ENCODE assay signal across 27 cellular contexts in genomic region chr10:95909591-95909990, GRCh38. TPM values are rescaled to one million over a fixed set of nuclear protein-coding genes. Genes with fewer than 3 reads are reported as not detected.
"Had no signal": no experiment of that assay in that cellular context is flagged by ENCODE, and none has a peak within 500 bp of the region (broad histone marks: within the 10 kb centered on the region; RNA-seq: fewer than 3 reads in every experiment).

No MANE protein-coding gene starts in this region.

- H3K9me3 Mint-ChIP-seq: activated naive CD4-positive, alpha-beta T cell treated with anti-CD3 and anti-CD28 coated beads, Interleukin-2, amount 50 U/mL, for 24 hours; activated T-cell treated with anti-CD3 and anti-CD28 coated beads, Interleukin-2, amount 50 U/mL, for 24 hours; natural killer cell; neural progenitor cell; stimulated activated naive CD8-positive, alpha-beta T cell treated with anti-CD3 and anti-CD28 coated beads, Interleukin-15, Interleukin-2, amounts not matched to agents 100 ng/mL and 50 ng/mL, for 24 hours had no signal

- H3K4me3 Mint-ChIP-seq: activated naive CD4-positive, alpha-beta T cell treated with anti-CD3 and anti-CD28 coated beads, Interleukin-2, amount 50 U/mL, for 24 hours; activated T-cell treated with anti-CD3 and anti-CD28 coated beads, Interleukin-2, amount 50 U/mL, for 24 hours; natural killer cell; neural progenitor cell; stimulated activated naive CD8-positive, alpha-beta T cell treated with anti-CD3 and anti-CD28 coated beads, Interleukin-15, Interleukin-2, amounts not matched to agents 100 ng/mL and 50 ng/mL, for 24 hours had no signal

- H3K36me3 ChIP-seq: breast epithelium, left ventricle myocardium inferior, neural progenitor cell, right lobe of liver, upper lobe of left lung, vagina had no signal

- H3K36me3 Mint-ChIP-seq: natural killer cell had no signal

- ATAC-seq: esophagus mucosa, foreskin keratinocyte, natural killer cell, right lobe of liver had no signal

- H3K4me2 ChIP-seq: neural progenitor cell had no signal

- H3K4me3 ChIP-seq: breast epithelium, left ventricle myocardium inferior, lung, neural progenitor cell, right lobe of liver, upper lobe of left lung, vagina had no signal

- H3K27ac ChIP-seq: breast epithelium, foreskin keratinocyte, left ventricle myocardium inferior, neural progenitor cell, right lobe of liver, upper lobe of left lung, vagina had no signal

- H3K4me1 ChIP-seq: foreskin keratinocyte, neural progenitor cell had no signal

- H3K27ac Mint-ChIP-seq: activated naive CD4-positive, alpha-beta T cell treated with anti-CD3 and anti-CD28 coated beads, Interleukin-2, amount 50 U/mL, for 24 hours; activated T-cell treated with anti-CD3 and anti-CD28 coated beads, Interleukin-2, amount 50 U/mL, for 24 hours; natural killer cell; neural progenitor cell; stimulated activated naive CD8-positive, alpha-beta T cell treated with anti-CD3 and anti-CD28 coated beads, Interleukin-15, Interleukin-2, amounts not matched to agents 100 ng/mL and 50 ng/mL, for 24 hours had no signal

- H3K9ac ChIP-seq: neural progenitor cell had no signal

- H3K27me3 ChIP-seq: breast epithelium, right lobe of liver, upper lobe of left lung, vagina had no signal

- DNase-seq: activated CD4-positive, alpha-beta T cell treated with anti-CD3 and anti-CD28 coated beads for 4 hours; activated CD4-positive, alpha-beta T cell treated with anti-CD3 and anti-CD28 coated beads, Interleukin-2, amount 50 U/mL, for 48 hours; activated CD4-positive, CD25-positive, alpha-beta regulatory T cell; activated CD8-positive, alpha-beta memory T cell treated with anti-CD3 and anti-CD28 coated beads, Interleukin-2, amount 50 U/mL, for 4 hours; activated gamma-delta T cell treated with Interleukin-2 at 50 U/mL for 16 hours; activated T-cell treated with anti-CD3 and anti-CD28 coated beads, Interleukin-2, amount 50 U/mL, for 24 hours; central memory CD4-positive, alpha-beta T cell; foreskin keratinocyte; kidney glomerular epithelial cell; left ventricle myocardium inferior; mesendoderm; natural killer cell; occipital lobe; posterior cingulate gyrus; right lobe of liver; stimulated activated CD4-positive, alpha-beta T cell treated with anti-CD3 and anti-CD28 coated beads, Interleukin-12 subunit alpha, Interleukin-12 subunit beta, amount 100 ng/mL, for 4 hours; stimulated activated CD4-positive, alpha-beta T cell treated with anti-CD3 and anti-CD28 coated beads, Interleukin-4, amount 100 ng/mL, for 1 hour; upper lobe of left lung had no signal

- FAIRE-seq: endothelial cell of umbilical vein had no signal

- H3K9me3 ChIP-seq: breast epithelium, left ventricle myocardium inferior, right lobe of liver, upper lobe of left lung, vagina had no signal

- H3K4me1 Mint-ChIP-seq: neural progenitor cell had no signal

- H3K27me3 Mint-ChIP-seq: stimulated activated naive CD8-positive, alpha-beta T cell treated with anti-CD3 and anti-CD28 coated beads, Interleukin-15, Interleukin-2, amounts not matched to agents 100 ng/mL and 50 ng/mL, for 24 hours had no signal

RNA-seq across cellular contexts. Expression of gene CC2D2B, which starts 1.8 kb away (rescaled TPM):
- total RNA-seq: activated CD8-positive, alpha-beta memory T cell treated with anti-CD3 and anti-CD28 coated beads for 36 hours; foreskin keratinocyte had no signal
